Comparison of ENCODE assay signal across 33 cellular contexts in the genomic region with DNA sequence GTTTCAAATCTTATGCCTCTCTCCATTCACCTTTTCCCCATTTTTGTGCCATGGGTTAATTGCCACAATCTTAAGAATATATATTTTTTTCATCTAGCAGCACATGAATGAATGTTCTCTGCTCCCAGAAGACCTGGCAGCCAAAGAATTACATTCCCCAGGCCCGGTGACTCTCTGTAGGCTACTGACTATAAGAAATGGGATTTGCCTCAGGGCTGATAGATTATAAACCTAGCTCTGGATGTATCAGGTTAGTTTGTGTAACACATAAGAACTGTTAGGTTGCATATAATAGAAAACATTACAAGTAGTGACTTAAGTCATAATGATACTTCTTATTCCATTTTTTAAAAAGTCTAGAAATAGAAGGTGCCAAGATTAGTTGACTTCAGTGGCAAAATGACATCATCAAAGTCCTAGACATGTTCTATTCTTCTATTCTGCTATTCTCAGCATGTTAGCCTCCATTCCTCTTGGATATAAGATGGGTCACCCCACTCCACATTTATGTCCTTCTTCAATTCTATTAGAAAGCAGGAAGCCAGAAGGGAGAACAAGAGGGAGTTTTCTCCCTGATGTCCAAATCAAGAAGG. TPM values are rescaled to one million over a fixed set of nuclear protein-coding genes. Genes with fewer than 3 reads are reported as not detected.
"Had no signal": no experiment of that assay in that cellular context is flagged by ENCODE, and none has a peak within 500 bp of the region (broad histone marks: within the 10 kb centered on the region; RNA-seq: fewer than 3 reads in every experiment).

No MANE protein-coding gene starts in this region.

- H3K36me3 ChIP-seq: ascending aorta, breast epithelium, cardiac muscle cell, esophagus squamous epithelium, gastroesophageal sphincter had no signal

- H3K9me3 ChIP-seq: ascending aorta, breast epithelium, esophagus squamous epithelium, gastroesophageal sphincter had no signal

- H3K27ac ChIP-seq: ascending aorta, breast epithelium, cardiac muscle cell, coronary artery, epithelial cell of prostate, esophagus squamous epithelium, gastroesophageal sphincter had no signal

- H3K27me3 ChIP-seq: ascending aorta, breast epithelium, cardiac muscle cell, esophagus squamous epithelium, gastroesophageal sphincter had no signal

- H3K4me3 ChIP-seq: ascending aorta, breast epithelium, cardiac muscle cell, coronary artery, esophagus squamous epithelium, gastroesophageal sphincter had no signal

- H3K9me3 Mint-ChIP-seq: activated CD4-positive, alpha-beta memory T cell treated with anti-CD3 and anti-CD28 coated beads for 36 hours; activated CD4-positive, alpha-beta T cell treated with anti-CD3 and anti-CD28 coated beads, Interleukin-2, amount 10 ng/mL, durations not matched to agents 24 days and 14 days; activated naive CD4-positive, alpha-beta T cell treated with anti-CD3 and anti-CD28 coated beads, Interleukin-2, amount 10 ng/mL, durations not matched to agents 7 days and 5 days; activated naive CD4-positive, alpha-beta T cell treated with anti-CD3 and anti-CD28 coated beads, Interleukin-2, amount 50 U/mL, for 72 hours; activated naive CD8-positive, alpha-beta T cell treated with anti-CD3 and anti-CD28 coated beads, Interleukin-2, amount 10 ng/mL, durations not matched to agents 7 days and 5 days; activated T-helper 1 cell treated with anti-CD3 and anti-CD28 coated beads, Interleukin-12 subunit alpha, Interleukin-12 subunit beta, Interleukin-2, Interleukin-4 antibody, amounts not matched to agents 30 ng/mL and 10 ng/mL and 1 ng/mL, durations not matched to agents 14 hours and 24 hours and 36 hours; brain; effector memory CD8-positive, alpha-beta T cell had no signal

- H3K27ac Mint-ChIP-seq: activated CD4-positive, alpha-beta memory T cell treated with anti-CD3 and anti-CD28 coated beads for 36 hours; activated CD4-positive, alpha-beta T cell treated with anti-CD3 and anti-CD28 coated beads for 36 hours; activated CD4-positive, alpha-beta T cell treated with anti-CD3 and anti-CD28 coated beads, Interleukin-2, amount 10 ng/mL, durations not matched to agents 24 days and 14 days; activated CD8-positive, alpha-beta memory T cell treated with anti-CD3 and anti-CD28 coated beads, Interleukin-2, amount 10 ng/mL, durations not matched to agents 7 days and 5 days; activated CD8-positive, alpha-beta T cell treated with anti-CD3 and anti-CD28 coated beads, Interleukin-2, amount 10 ng/mL, durations not matched to agents 7 days and 5 days; activated naive CD4-positive, alpha-beta T cell treated with anti-CD3 and anti-CD28 coated beads, Interleukin-2, amount 10 ng/mL, durations not matched to agents 7 days and 5 days; activated naive CD4-positive, alpha-beta T cell treated with anti-CD3 and anti-CD28 coated beads, Interleukin-2, amount 50 U/mL, for 72 hours; activated naive CD8-positive, alpha-beta T cell treated with anti-CD3 and anti-CD28 coated beads, Interleukin-2, amount 10 ng/mL, durations not matched to agents 7 days and 5 days; activated T-helper 1 cell treated with anti-CD3 and anti-CD28 coated beads, Interleukin-12 subunit alpha, Interleukin-12 subunit beta, Interleukin-2, Interleukin-4 antibody, amounts not matched to agents 30 ng/mL and 10 ng/mL and 1 ng/mL, durations not matched to agents 14 hours and 24 hours and 36 hours; brain; effector memory CD8-positive, alpha-beta T cell had no signal

- H3K27me3 Mint-ChIP-seq: activated naive CD4-positive, alpha-beta T cell treated with anti-CD3 and anti-CD28 coated beads, Interleukin-2, amount 10 ng/mL, durations not matched to agents 7 days and 5 days; activated naive CD8-positive, alpha-beta T cell treated with anti-CD3 and anti-CD28 coated beads, Interleukin-2, amount 10 ng/mL, durations not matched to agents 7 days and 5 days had no signal

- H3K36me3 Mint-ChIP-seq: activated CD4-positive, alpha-beta memory T cell treated with anti-CD3 and anti-CD28 coated beads for 36 hours; activated CD8-positive, alpha-beta memory T cell treated with anti-CD3 and anti-CD28 coated beads, Interleukin-2, amount 10 ng/mL, durations not matched to agents 7 days and 5 days; activated naive CD4-positive, alpha-beta T cell treated with anti-CD3 and anti-CD28 coated beads, Interleukin-2, amount 10 ng/mL, durations not matched to agents 7 days and 5 days; activated naive CD4-positive, alpha-beta T cell treated with anti-CD3 and anti-CD28 coated beads, Interleukin-2, amount 50 U/mL, for 72 hours; activated naive CD8-positive, alpha-beta T cell treated with anti-CD3 and anti-CD28 coated beads, Interleukin-2, amount 10 ng/mL, durations not matched to agents 7 days and 5 days; brain had no signal

- H3K4me1 Mint-ChIP-seq: activated CD4-positive, alpha-beta T cell treated with anti-CD3 and anti-CD28 coated beads, Interleukin-2, amount 10 ng/mL, durations not matched to agents 24 days and 14 days; activated CD8-positive, alpha-beta memory T cell treated with anti-CD3 and anti-CD28 coated beads, Interleukin-2, amount 10 ng/mL, durations not matched to agents 7 days and 5 days; activated naive CD4-positive, alpha-beta T cell treated with anti-CD3 and anti-CD28 coated beads, Interleukin-2, amount 10 ng/mL, durations not matched to agents 7 days and 5 days; activated naive CD8-positive, alpha-beta T cell treated with anti-CD3 and anti-CD28 coated beads, Interleukin-2, amount 10 ng/mL, durations not matched to agents 7 days and 5 days had no signal

- DNase-seq: activated CD4-positive, alpha-beta memory T cell treated with anti-CD3 and anti-CD28 coated beads for 36 hours; activated CD4-positive, alpha-beta T cell treated with anti-CD3 and anti-CD28 coated beads for 36 hours; activated CD4-positive, alpha-beta T cell treated with anti-CD3 and anti-CD28 coated beads, Interleukin-2, amount 10 ng/mL, durations not matched to agents 24 days and 14 days; activated CD4-positive, CD25-positive, alpha-beta regulatory T cell; activated CD4-positive, CD25-positive, alpha-beta regulatory T cell treated with anti-CD3 and anti-CD28 coated beads, Interleukin-2, amount 50 U/mL, for 72 hours; activated CD8-positive, alpha-beta memory T cell treated with anti-CD3 and anti-CD28 coated beads, Interleukin-2, amount 10 ng/mL, durations not matched to agents 7 days and 5 days; activated CD8-positive, alpha-beta memory T cell treated with anti-CD3 and anti-CD28 coated beads, Interleukin-2, amount 50 U/mL, for 4 hours; activated CD8-positive, alpha-beta T cell treated with anti-CD3 and anti-CD28 coated beads, Interleukin-2, amount 10 ng/mL, durations not matched to agents 7 days and 5 days; activated gamma-delta T cell; activated naive CD4-positive, alpha-beta T cell; activated naive CD4-positive, alpha-beta T cell treated with anti-CD3 and anti-CD28 coated beads, Interleukin-2, amount 10 ng/mL, durations not matched to agents 7 days and 5 days; activated naive CD8-positive, alpha-beta T cell treated with anti-CD3 and anti-CD28 coated beads, Interleukin-2, amount 10 ng/mL, durations not matched to agents 7 days and 5 days; activated T-cell treated with anti-CD3 and anti-CD28 coated beads, Interleukin-2, amount 50 U/mL, for 1 hour; activated T-cell treated with anti-CD3 and anti-CD28 coated beads, Interleukin-2, amount 50 U/mL, for 48 hours; central memory CD4-positive, alpha-beta T cell; cerebellar nuclear complex; dermis blood vessel endothelial cell; effector CD4-positive, alpha-beta T cell; effector memory CD8-positive, alpha-beta T cell; esophagus squamous epithelium; foreskin melanocyte; T-helper 2 cell had no signal

- H3K4me1 ChIP-seq: ascending aorta, breast epithelium, gastroesophageal sphincter had no signal

- H3K4me3 Mint-ChIP-seq: activated CD4-positive, alpha-beta memory T cell treated with anti-CD3 and anti-CD28 coated beads for 36 hours; activated CD4-positive, alpha-beta T cell treated with anti-CD3 and anti-CD28 coated beads for 36 hours; activated CD4-positive, alpha-beta T cell treated with anti-CD3 and anti-CD28 coated beads, Interleukin-2, amount 10 ng/mL, durations not matched to agents 24 days and 14 days; activated CD8-positive, alpha-beta memory T cell treated with anti-CD3 and anti-CD28 coated beads, Interleukin-2, amount 10 ng/mL, durations not matched to agents 7 days and 5 days; activated CD8-positive, alpha-beta T cell treated with anti-CD3 and anti-CD28 coated beads, Interleukin-2, amount 10 ng/mL, durations not matched to agents 7 days and 5 days; activated naive CD4-positive, alpha-beta T cell treated with anti-CD3 and anti-CD28 coated beads, Interleukin-2, amount 10 ng/mL, durations not matched to agents 7 days and 5 days; activated naive CD8-positive, alpha-beta T cell treated with anti-CD3 and anti-CD28 coated beads, Interleukin-2, amount 10 ng/mL, durations not matched to agents 7 days and 5 days; activated T-helper 1 cell treated with anti-CD3 and anti-CD28 coated beads, Interleukin-12 subunit alpha, Interleukin-12 subunit beta, Interleukin-2, Interleukin-4 antibody, amounts not matched to agents 30 ng/mL and 10 ng/mL and 1 ng/mL, durations not matched to agents 14 hours and 24 hours and 36 hours; brain; effector memory CD8-positive, alpha-beta T cell had no signal

- ATAC-seq: activated CD4-positive, alpha-beta T cell treated with anti-CD3 and anti-CD28 coated beads for 36 hours; activated CD8-positive, alpha-beta memory T cell treated with anti-CD3 and anti-CD28 coated beads, Interleukin-2, amount 10 ng/mL, durations not matched to agents 7 days and 5 days; activated CD8-positive, alpha-beta T cell treated with anti-CD3 and anti-CD28 coated beads, Interleukin-2, amount 10 ng/mL, durations not matched to agents 7 days and 5 days; effector memory CD8-positive, alpha-beta T cell; gastroesophageal sphincter had no signal

RNA-seq across cellular contexts. Expression of a gene that starts 10.9 kb away (rescaled TPM):
- total RNA-seq: activated CD4-positive, alpha-beta memory T cell treated with anti-CD3 and anti-CD28 coated beads for 36 hours; activated CD4-positive, alpha-beta T cell treated with anti-CD3 and anti-CD28 coated beads for 36 hours; activated CD4-positive, alpha-beta T cell treated with anti-CD3 and anti-CD28 coated beads, Interleukin-2, amount 10 ng/mL, durations not matched to agents 24 days and 14 days; activated CD8-positive, alpha-beta memory T cell treated with anti-CD3 and anti-CD28 coated beads for 36 hours; activated CD8-positive, alpha-beta T cell treated with anti-CD3 and anti-CD28 coated beads, Interleukin-2, amount 10 ng/mL, durations not matched to agents 7 days and 5 days; activated T-helper 1 cell treated with anti-CD3 and anti-CD28 coated beads, Interleukin-12 subunit alpha, Interleukin-12 subunit beta, Interleukin-2, Interleukin-4 antibody, amounts not matched to agents 30 ng/mL and 10 ng/mL and 1 ng/mL, durations not matched to agents 14 hours and 24 hours and 36 hours; ascending aorta; cardiac muscle cell had no signal
- polyA plus RNA-seq: cardiac muscle cell had no signal

RNA-seq across cellular contexts. Expression of a gene that starts 40.4 kb away (rescaled TPM):
- total RNA-seq: activated CD4-positive, alpha-beta memory T cell treated with anti-CD3 and anti-CD28 coated beads for 36 hours; activated CD8-positive, alpha-beta memory T cell treated with anti-CD3 and anti-CD28 coated beads for 36 hours; activated CD8-positive, alpha-beta memory T cell treated with anti-CD3 and anti-CD28 coated beads, Interleukin-2, amount 10 ng/mL, durations not matched to agents 7 days and 5 days; activated CD8-positive, alpha-beta T cell treated with anti-CD3 and anti-CD28 coated beads, Interleukin-2, amount 10 ng/mL, durations not matched to agents 7 days and 5 days; activated naive CD8-positive, alpha-beta T cell treated with anti-CD3 and anti-CD28 coated beads, Interleukin-2, amount 10 ng/mL, durations not matched to agents 7 days and 5 days; activated T-helper 1 cell treated with anti-CD3 and anti-CD28 coated beads, Interleukin-12 subunit alpha, Interleukin-12 subunit beta, Interleukin-2, Interleukin-4 antibody, amounts not matched to agents 30 ng/mL and 10 ng/mL and 1 ng/mL, durations not matched to agents 14 hours and 24 hours and 36 hours; T-helper 1 cell treated with Interleukin-12 subunit alpha and Interleukin-12 subunit beta and Interleukin-4 antibody, amounts not matched to agents 30 ng/mL and 1 ng/mL, for 36 hours had no signal
